In the genomic region with DNA sequence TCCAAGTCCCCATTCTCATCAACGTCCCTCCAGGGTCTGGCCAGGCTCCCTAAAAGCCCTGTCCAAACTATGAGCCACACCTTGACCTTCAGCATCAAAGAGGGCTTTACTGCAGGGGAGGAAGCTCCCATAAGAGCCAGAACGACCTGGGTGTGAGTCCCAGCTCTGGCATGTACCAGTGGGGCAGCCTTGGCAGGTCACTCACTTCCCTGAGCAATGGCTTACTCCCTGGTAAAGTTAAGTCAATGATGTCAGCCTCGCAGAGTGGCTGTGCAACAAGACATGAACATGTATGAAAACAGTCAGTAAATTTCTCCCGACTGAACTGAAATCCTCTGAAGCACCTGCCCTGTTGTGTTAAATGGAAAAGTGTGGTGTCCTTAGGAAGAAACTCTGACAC, we compare ENCODE assay signal across 27 cellular contexts. TPM values are rescaled to one million over a fixed set of nuclear protein-coding genes. Genes with fewer than 3 reads are reported as not detected.
DNase-seq lines count a peak whose midpoint lies in the region; ATAC-seq and TF ChIP-seq lines count a peak whose summit lies in the region.
"Had no signal": no experiment of that assay in that cellular context is flagged by ENCODE, and none has a peak within 500 bp of the region (broad histone marks: within the 10 kb centered on the region; RNA-seq: fewer than 3 reads in every experiment).

No MANE protein-coding gene starts in this region.

- no peaks in the 10 kb centered on the region for H3K27me3 Mint-ChIP-seq in CD4-positive, alpha-beta memory T cell
- H3K27me3 Mint-ChIP-seq: stimulated activated naive CD8-positive, alpha-beta T cell treated with anti-CD3 and anti-CD28 coated beads, Interleukin-15, Interleukin-2, amounts not matched to agents 100 ng/mL and 50 ng/mL, for 24 hours had no signal

- peak; percentile 8 to 31 for ATAC-seq in lower lobe of right lung

- H3K36me3 ChIP-seq in left ventricle myocardium inferior = no peaks in the 10 kb centered on the region
- no peaks in the 10 kb centered on the region for H3K36me3 ChIP-seq in lower lobe of right lung
- H3K36me3 ChIP-seq in vagina = no peaks in the 10 kb centered on the region
- H3K36me3 ChIP-seq in CD4-positive, alpha-beta memory T cell (ENCODE audit: insufficient read depth, low read length) = no peaks in the 10 kb centered on the region
- H3K36me3 ChIP-seq: BE2C, gastrocnemius medialis, Peyer's patch, thoracic aorta had no signal

- no peaks in the 10 kb centered on the region for H3K36me3 Mint-ChIP-seq in CD4-positive, alpha-beta memory T cell

- no peak overlapping the region for H3K4me3 Mint-ChIP-seq in CD4-positive, alpha-beta memory T cell
- H3K4me3 Mint-ChIP-seq: stimulated activated naive CD8-positive, alpha-beta T cell treated with anti-CD3 and anti-CD28 coated beads, Interleukin-15, Interleukin-2, amounts not matched to agents 100 ng/mL and 50 ng/mL, for 24 hours had no signal

- H3K27ac ChIP-seq in left ventricle myocardium inferior (replicated peaks) (peak overlapping the region; percentile 58), epithelial cell of prostate (peak overlapping the region; percentile 91), lower lobe of right lung (peak overlapping the region; percentile 53), vagina (peak overlapping the region; percentile 9), coronary artery (peak overlapping the region in 1 of 2 donors; percentile 84)
- no peak overlapping the region for H3K27ac ChIP-seq in CD4-positive, alpha-beta memory T cell (ENCODE audit: low read depth, low read length)
- H3K27ac ChIP-seq: VCaP had no signal

- TF ChIP-seq POLR2A in vagina (IDR thresholded peaks at IDR 0.05) = no peak

- TF ChIP-seq CTCF in left ventricle myocardium inferior (IDR thresholded peaks at IDR 0.05; ENCODE audit: borderline replicate concordance) = no peak
- TF ChIP-seq CTCF in lower lobe of right lung (IDR thresholded peaks at IDR 0.05) = no peak
- no peak for TF ChIP-seq CTCF in vagina (IDR thresholded peaks at IDR 0.05)
- no peak for TF ChIP-seq CTCF in coronary artery (IDR thresholded peaks at IDR 0.05)

- intact Hi-C loops in left ventricle myocardium inferior (cut with micrococcal nuclease) (no loop called here), cardiac septum (cut with DNase I) (loop anchor here (5.0 kb wide), 2 partner anchors 48 to 143 kb away; a partner anchor contains a TSS), lower lobe of right lung (cut with DNase I) (no loop called here), vagina (cut with DNase I) (no loop called here)
- intact Hi-C loops in CD4-positive, alpha-beta memory T cell (cut with micrococcal nuclease) = loop anchor here (10.0 kb wide), 1 partner anchor 306 kb away; no protein-coding TSS in a partner anchor

- peak overlapping the region in 1 of 7 donors; percentile 4 for H3K27ac Mint-ChIP-seq in CD4-positive, alpha-beta memory T cell
- H3K27ac Mint-ChIP-seq: stimulated activated naive CD8-positive, alpha-beta T cell treated with anti-CD3 and anti-CD28 coated beads, Interleukin-15, Interleukin-2, amounts not matched to agents 100 ng/mL and 50 ng/mL, for 24 hours had no signal

- no peaks in the 10 kb centered on the region for H3K27me3 ChIP-seq in left ventricle myocardium inferior (ENCODE audit: low read depth)
- no peaks in the 10 kb centered on the region for H3K27me3 ChIP-seq in lower lobe of right lung (ENCODE audit: low read depth)
- no peaks in the 10 kb centered on the region for H3K27me3 ChIP-seq in vagina
- no peaks in the 10 kb centered on the region for H3K27me3 ChIP-seq in CD4-positive, alpha-beta memory T cell (ENCODE audit: insufficient read depth, low read length)
- H3K27me3 ChIP-seq: BE2C, gastrocnemius medialis, Peyer's patch had no signal

- H3K4me3 ChIP-seq in left ventricle myocardium inferior (no peak overlapping the region), lower lobe of right lung (no peak overlapping the region), vagina (no peak overlapping the region), coronary artery (no peak overlapping the region)
- H3K4me3 ChIP-seq in CD4-positive, alpha-beta memory T cell (ENCODE audit: low read length in 2 of 2) = no peak overlapping the region
- H3K4me3 ChIP-seq: gastrocnemius medialis, Peyer's patch had no signal

- POLR2A ChIA-PET in CD4-positive, alpha-beta memory T cell (lab: Charles Lee; ENCODE audit: partially characterized antibody) = interaction anchor here (3.0 kb wide), 1 partner anchor 49 kb away, joined by 13 read pairs; a partner anchor contains a TSS

- CTCF ChIA-PET in CD4-positive, alpha-beta memory T cell (lab: Charles Lee; ENCODE audit: partially characterized antibody) = interaction anchor here (1.1 to 1.2 kb wide), 2 partner anchors 10 to 186 kb away, joined by 3 to 5 read pairs; a partner anchor contains a TSS

- peaks cover 9% of the 10 kb centered on the region for H3K9me3 ChIP-seq in left ventricle myocardium inferior (replicated peaks)
- H3K9me3 ChIP-seq in lower lobe of right lung = no peaks in the 10 kb centered on the region
- H3K9me3 ChIP-seq in vagina = no peaks in the 10 kb centered on the region
- H3K9me3 ChIP-seq in CD4-positive, alpha-beta memory T cell (ENCODE audit: control insufficient read depth in 1 of 2, low read length in 2 of 2) = no peaks in the 10 kb centered on the region
- H3K9me3 ChIP-seq: BE2C, gastrocnemius medialis, Peyer's patch, thoracic aorta had no signal

- H3K4me1 ChIP-seq in left ventricle myocardium inferior = peaks cover 12% of the 10 kb centered on the region
- peaks cover 34% of the 10 kb centered on the region for H3K4me1 ChIP-seq in lower lobe of right lung
- peaks cover 42% of the 10 kb centered on the region for H3K4me1 ChIP-seq in vagina
- H3K4me1 ChIP-seq in CD4-positive, alpha-beta memory T cell (ENCODE audit: insufficient read depth, low read length) = peaks cover 18% of the 10 kb centered on the region
- H3K4me1 ChIP-seq: BE2C, gastrocnemius medialis had no signal

- no peak for DNase-seq in left ventricle myocardium inferior
- no peak for DNase-seq in cardiac septum (ENCODE audit: low spot score)
- DNase-seq in epithelial cell of prostate (ENCODE audit: low read depth, low spot score) = no peak
- DNase-seq in lower lobe of right lung = no peak
- no peak for DNase-seq in vagina (ENCODE audit: extremely low spot score in 2 of 2)
- DNase-seq in CD4-positive, alpha-beta memory T cell = no peak
- no peak for DNase-seq in coronary artery (ENCODE audit: low spot score)
- no peak for DNase-seq in SKM-1 treated with dmso at 0.1 percent for 144 hours (lab: John Stamatoyannopoulos, UW; ENCODE audit: unreplicated experiment)
- DNase-seq: ACHN; activated CD4-positive, alpha-beta T cell treated with anti-CD3 and anti-CD28 coated beads for 4 hours; BE2C; effector CD4-positive, alpha-beta T cell; erythroblast; GOT3; Kasumi-1; kidney glomerular epithelial cell; NCI-H1436 treated with DMSO at 0.1 percent for 48 hours; NCI-H774; Peyer's patch; right cardiac atrium; stimulated activated CD8-positive, alpha-beta memory T cell treated with anti-CD3 and anti-CD28 coated beads, Interleukin-4, amount 100 ng/mL, for 48 hours; SW 1271; T-helper 9 cell had no signal

- peaks cover 17 to 31% (median 22%) of the 10 kb centered on the region in 4 donors for H3K4me1 Mint-ChIP-seq in CD4-positive, alpha-beta memory T cell

- peaks cover 0 to 2% (median 0%) of the 10 kb centered on the region in 8 donors for H3K9me3 Mint-ChIP-seq in CD4-positive, alpha-beta memory T cell
- H3K9me3 Mint-ChIP-seq: stimulated activated naive CD8-positive, alpha-beta T cell treated with anti-CD3 and anti-CD28 coated beads, Interleukin-15, Interleukin-2, amounts not matched to agents 100 ng/mL and 50 ng/mL, for 24 hours had no signal

RNA-seq across cellular contexts. Expression of a gene that starts 48.7 kb away (rescaled TPM):
- 33.2 TPM for total RNA-seq in left ventricle myocardium inferior
- total RNA-seq in cardiac septum = 40.2 TPM
- total RNA-seq in lower lobe of right lung = 37.0 TPM
- total RNA-seq in vagina = 50.6 TPM
- 10 to 100 TPM; 51.1 to 52.9 TPM for total RNA-seq in CD4-positive, alpha-beta memory T cell
- 1 to 10 TPM; 3.4 to 8.8 TPM for polyA plus RNA-seq in CD4-positive, alpha-beta memory T cell

RNA-seq across cellular contexts. Expression of a gene that starts 54.0 kb away (rescaled TPM):
- total RNA-seq in left ventricle myocardium inferior = 30.7 TPM
- 31.8 TPM for total RNA-seq in cardiac septum
- 26.1 TPM for total RNA-seq in lower lobe of right lung
- total RNA-seq in vagina = 15.0 TPM
- total RNA-seq in CD4-positive, alpha-beta memory T cell = 10 to 100 TPM; 11.3 to 11.5 TPM
- 10 to 100 TPM in 1 of 2 donors, 1 to 10 TPM in 1; 5.9 to 11.6 TPM for polyA plus RNA-seq in CD4-positive, alpha-beta memory T cell

Comparison
In these comparisons a context has a peak if more than half of its experiments do, and no peak if none do; other contexts are left out.
1. intact Hi-C loops: an anchor here in cardiac septum (5.0 kb wide) and CD4-positive, alpha-beta memory T cell (10.0 kb wide); none called in left ventricle myocardium inferior, lower lobe of right lung and vagina.